8 cellular contexts compared by ENCODE assay signal in the genomic region with DNA sequence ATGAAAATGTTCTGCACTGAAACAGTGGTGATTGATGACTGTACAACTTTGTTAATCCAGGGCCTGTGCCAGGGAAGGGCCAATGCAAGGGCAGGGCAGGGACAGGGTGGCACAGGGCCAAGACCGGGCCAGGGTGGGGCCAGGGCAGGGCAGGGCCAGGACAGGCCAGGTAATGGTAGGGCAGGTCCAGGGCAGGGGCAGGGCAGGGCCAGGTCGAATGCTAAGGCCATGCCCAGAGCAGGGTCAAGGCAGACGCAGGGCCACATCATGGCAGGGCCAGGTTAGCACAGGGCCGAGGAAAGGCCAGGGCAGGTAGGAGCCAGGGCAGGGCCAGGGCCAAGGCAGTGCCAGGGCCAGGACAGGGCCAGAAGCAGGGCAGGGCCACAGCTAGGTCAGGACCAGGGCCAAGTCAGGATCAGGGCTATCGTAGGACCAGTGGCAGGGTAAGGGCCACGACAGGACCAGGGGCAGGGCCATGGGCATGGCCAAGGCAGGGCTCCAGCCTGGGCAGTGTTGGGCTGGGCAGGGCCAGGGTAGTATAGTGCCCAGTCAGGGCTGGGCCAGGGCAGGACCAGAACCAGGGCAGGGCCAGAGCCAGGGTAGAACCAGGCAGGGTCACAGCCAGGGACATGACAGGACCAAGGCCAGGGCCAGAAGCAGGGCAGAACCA. TPM values are rescaled to one million over a fixed set of nuclear protein-coding genes. Genes with fewer than 3 reads are reported as not detected.
DNase-seq lines count a peak whose midpoint lies in the region; ATAC-seq and TF ChIP-seq lines count a peak whose summit lies in the region.
"Not testable (repeated sequence)": the region's sequence is repeated elsewhere in the genome, so short reads cannot be mapped to it uniquely, and the experiment has no call there.

No MANE protein-coding gene starts in this region.

- H3K36me3 ChIP-seq in RWPE2 (ENCODE audit: low read depth); lower lobe of right lung; aorta (ENCODE audit: control insufficient read depth in 1 of 2, insufficient read depth in 2 of 2, low read length in 1 of 2): not testable (repeated sequence)

- H3K9me3 ChIP-seq in RWPE2 (ENCODE audit: severe bottlenecking); lower lobe of right lung; aorta (ENCODE audit: control insufficient read depth, low read length): not testable (repeated sequence)

- not testable (repeated sequence) for H3K4me1 ChIP-seq in RWPE2 (ENCODE audit: insufficient read depth, poor library complexity, severe bottlenecking); lower lobe of right lung; aorta (ENCODE audit: control insufficient read depth in 1 of 2, insufficient read depth in 2 of 2, low read length in 2 of 2)

- H3K27me3 Mint-ChIP-seq in stimulated activated naive CD8-positive, alpha-beta T cell treated with anti-CD3 and anti-CD28 coated beads, Interleukin-15, amount 100 ng/mL, for 72 hours, result not testable (repeated sequence)

- H3K27ac Mint-ChIP-seq in stimulated activated naive CD8-positive, alpha-beta T cell treated with anti-CD3 and anti-CD28 coated beads, Interleukin-15, amount 100 ng/mL, for 72 hours, result peak overlapping the region in 1 of 2 donors; percentile 78

- intact Hi-C loops in Right ventricle myocardium superior (cut with DNase I); lower lobe of right lung (cut with DNase I); sciatic nerve (cut with DNase I); aorta (cut with DNase I): not testable (repeated sequence)

- not testable (repeated sequence) for H3K27me3 ChIP-seq in RWPE2 (ENCODE audit: insufficient read depth, poor library complexity, severe bottlenecking); lower lobe of right lung (ENCODE audit: low read depth); aorta (ENCODE audit: control insufficient read depth in 1 of 2, insufficient read depth in 2 of 2, low read length in 1 of 2)

- H3K9me3 Mint-ChIP-seq in stimulated activated naive CD8-positive, alpha-beta T cell treated with anti-CD3 and anti-CD28 coated beads, Interleukin-15, amount 100 ng/mL, for 72 hours, result not testable (repeated sequence)

- ATAC-seq in RWPE2 (ENCODE audit: low read depth), result peak; percentile 43
- ATAC-seq in Right ventricle myocardium superior (ENCODE audit: poor library complexity), result peak; percentile 20
- peak; percentile 25 to 48 for ATAC-seq in lower lobe of right lung
- peak; percentile 28 for ATAC-seq in sciatic nerve
- ATAC-seq in stimulated activated naive CD8-positive, alpha-beta T cell treated with anti-CD3 and anti-CD28 coated beads, Interleukin-15, amount 100 ng/mL, for 72 hours, result peak; percentile 8
- peak; percentile 57 for ATAC-seq in aorta (ENCODE audit: low FRiP score)

- not testable (repeated sequence) for H3K27ac ChIP-seq in RWPE2 (ENCODE audit: poor library complexity, severe bottlenecking); coronary artery; lower lobe of right lung; aorta (ENCODE audit: low read depth in 1 of 2, low read length in 2 of 2)

- WGBS in aorta, 2 donors, result 82 to 84% methylated on average over 6 of the region's 6 CpGs

- H3K4me1 Mint-ChIP-seq in stimulated activated naive CD8-positive, alpha-beta T cell treated with anti-CD3 and anti-CD28 coated beads, Interleukin-15, amount 100 ng/mL, for 72 hours, result not testable (repeated sequence)

- not testable (repeated sequence) for H3K4me3 ChIP-seq in RWPE2 (ENCODE audit: severe bottlenecking); coronary artery; lower lobe of right lung; aorta (ENCODE audit: low read length in 2 of 2)

- not testable (repeated sequence) for TF ChIP-seq CTCF in RWPE2 (IDR thresholded peaks at IDR 0.05; ENCODE audit: poor library complexity, severe bottlenecking); coronary artery (IDR thresholded peaks at IDR 0.05); lower lobe of right lung (IDR thresholded peaks at IDR 0.05)

- DNase-seq in D341Med (ENCODE audit: low spot score) (peak; percentile 10), coronary artery (ENCODE audit: low spot score) (peak; percentile 57), aorta (peak in 1 of 2 donors; percentile 50)
- DNase-seq in RWPE2 (ENCODE audit: low spot score); Right ventricle myocardium superior; lower lobe of right lung; sciatic nerve (ENCODE audit: low spot score); stimulated activated naive CD8-positive, alpha-beta T cell treated with anti-CD3 and anti-CD28 coated beads, Interleukin-15, amount 100 ng/mL, for 72 hours: not testable (repeated sequence)

- H3K4me3 Mint-ChIP-seq in stimulated activated naive CD8-positive, alpha-beta T cell treated with anti-CD3 and anti-CD28 coated beads, Interleukin-15, amount 100 ng/mL, for 72 hours, result not testable (repeated sequence)

RNA-seq across cellular contexts. Expression of gene ZNF519, which starts 38.3 kb away (rescaled TPM):
- total RNA-seq in Right ventricle myocardium superior, result 2.7 TPM
- total RNA-seq in lower lobe of right lung, result 7.0 TPM
- 13.7 TPM for total RNA-seq in sciatic nerve
- 1 to 10 TPM; 6.1 to 10.0 TPM for total RNA-seq in aorta
- polyA plus RNA-seq in aorta, result 1 to 10 TPM; 2.6 to 3.6 TPM
